ENCODE assay signal across 8 cellular contexts in genomic region chr15:85343443-85343842, GRCh38. TPM values are rescaled to one million over a fixed set of nuclear protein-coding genes. Genes with fewer than 3 reads are reported as not detected.
DNase-seq lines count a peak whose midpoint lies in the region; ATAC-seq, FAIRE-seq and TF ChIP-seq lines count a peak whose summit lies in the region.
"Not testable (repeated sequence)": the region's sequence is repeated elsewhere in the genome, so short reads cannot be mapped to it uniquely, and the experiment has no call there.

No MANE protein-coding gene starts in this region.

- H3K36me3 ChIP-seq in astrocyte (ENCODE audit: insufficient read depth, low read length), result not testable (repeated sequence)

- not testable (repeated sequence) for H3K27me3 Mint-ChIP-seq in astrocyte (ENCODE audit: low read depth, unreplicated experiment)

- peaks cover 36% of the 10 kb centered on the region for H3K4me1 Mint-ChIP-seq in astrocyte (ENCODE audit: low read depth, unreplicated experiment)

- not testable (repeated sequence) for TF ChIP-seq EP300 in A549 (IDR thresholded peaks at IDR 0.05)

- not testable (repeated sequence) for H4K20me1 ChIP-seq in astrocyte (ENCODE audit: insufficient read depth, low read length)

- not testable (repeated sequence) for FAIRE-seq in A549 (lab: Jason Lieb, UNC); astrocyte (lab: Jason Lieb, UNC)

- H3K27ac Mint-ChIP-seq in astrocyte (ENCODE audit: unreplicated experiment), result peak overlapping the region; percentile 81

- peak overlapping the region; percentile 48 for H3K9ac ChIP-seq in astrocyte (ENCODE audit: low read length)

- not testable (repeated sequence) for TF ChIP-seq POLR2A in A549 (IDR thresholded peaks at IDR 0.05; ENCODE audit: low read length)

- H3K36me3 Mint-ChIP-seq in astrocyte (ENCODE audit: low read depth, unreplicated experiment), result not testable (repeated sequence)

- H3K27ac ChIP-seq in A549 (peak overlapping the region; percentile 90 to 93), astrocyte (ENCODE audit: low read depth, low read length) (peak overlapping the region; percentile 86), epithelial cell of prostate (peak overlapping the region; percentile 96)

- DNase-seq in A549 (ENCODE audit: low read depth in 1 of 2, low spot score in 1 of 2) (peak; percentile 38 to 85), GM03348 (ENCODE audit: low spot score) (peak; percentile 54), LNCaP clone FGC (ENCODE audit: low read depth) (peak; percentile 19), RKO (ENCODE audit: low spot score) (peak; percentile 95), astrocyte (ENCODE audit: low read depth) (peak; percentile 93), epithelial cell of prostate (ENCODE audit: low read depth, low spot score) (peak; percentile 81), iris pigment epithelial cell (ENCODE audit: low read depth) (peak; percentile 93), pulmonary artery endothelial cell (ENCODE audit: low read depth, low spot score) (peak; percentile 83)

- H3K27me3 ChIP-seq in astrocyte (ENCODE audit: insufficient read depth, low read length), result not testable (repeated sequence)

- 4% methylated on average over 5 of the region's 5 CpGs for WGBS in A549 (ENCODE audit: missing lambda C conversion rate)

- H3K4me2 ChIP-seq in A549 (peak overlapping the region; percentile 70), astrocyte (ENCODE audit: low read length) (peak overlapping the region; percentile 65)

- ATAC-seq in A549, result peak; percentile 4 to 49; a peak in 3 of 6 replicates

- H3K4me3 Mint-ChIP-seq in astrocyte (ENCODE audit: unreplicated experiment), result not testable (repeated sequence)

- H3K9me3 Mint-ChIP-seq in astrocyte (ENCODE audit: unreplicated experiment), result not testable (repeated sequence)

- not testable (repeated sequence) for H3K4me3 ChIP-seq in A549; LNCaP clone FGC (ENCODE audit: low read depth, low read length); astrocyte (ENCODE audit: insufficient read depth, low read depth, low read length)

- POLR2A ChIA-PET in A549 (lab: Yijun Ruan, JAX), result interaction anchor here (0.7 to 1.2 kb wide), 3 partner anchors 11 to 68 kb away, joined by 6 to 8 read pairs (median 6); partner anchors contain the start of gene AKAP13

- TF ChIP-seq CTCF in A549 (IDR thresholded peaks at IDR 0.05); LNCaP clone FGC (IDR thresholded peaks at IDR 0.05; ENCODE audit: control insufficient read depth, extremely low read depth, insufficient read depth); astrocyte (IDR thresholded peaks at IDR 0.05; ENCODE audit: insufficient read depth, low read depth, low read length): not testable (repeated sequence)

- TF ChIP-seq RAD21 in A549 (conservative IDR thresholded peaks at IDR 0.05 in 1 of 2, IDR thresholded peaks at IDR 0.05 in 1 of 2), result not testable (repeated sequence)

- not testable (repeated sequence) for H3K9me3 ChIP-seq in A549; astrocyte (ENCODE audit: insufficient read depth, low read depth, low read length)

- not testable (repeated sequence) for H3K79me2 ChIP-seq in astrocyte (ENCODE audit: insufficient read depth, low read length)

- H3K4me1 ChIP-seq in A549, result peaks cover 60% of the 10 kb centered on the region
- not testable (repeated sequence) for H3K4me1 ChIP-seq in astrocyte (ENCODE audit: insufficient read depth, low read length)

- CTCF ChIA-PET in A549 (lab: Yijun Ruan, JAX), result interaction anchor here (0.7 to 3.4 kb wide), 3 partner anchors 12 to 70 kb away, joined by 3 to 15 read pairs (median 10); no protein-coding TSS in a partner anchor

- H2AFZ ChIP-seq in astrocyte (ENCODE audit: low read depth, low read length), result not testable (repeated sequence)

TF ChIP-seq in A549, 52 proteins besides CTCF, POLR2A, EP300 and RAD21:
- TF ChIP-seq MAX (IDR thresholded peaks at IDR 0.05), result peak; percentile 46; the same call in 1 of the 2 replicates
- TF ChIP-seq FOSL2 (IDR thresholded peaks at IDR 0.05), result peak; percentile 61; the same call in 1 of the 2 replicates
- TF ChIP-seq FOSL2 (CRISPR knock-in tag; IDR thresholded peaks at IDR 0.05), result peak; percentile 88
- TF ChIP-seq CEBPB (IDR thresholded peaks at IDR 0.05), result peak in 1 of 2 experiments; percentile 24; a peak in 1 of 4 replicates
- TF ChIP-seq GATA3 (IDR thresholded peaks at IDR 0.05; ENCODE audit: borderline replicate concordance), result peak; percentile 83; the same call in 1 of the 2 replicates
- peak; percentile 72 for TF ChIP-seq JUNB (IDR thresholded peaks at IDR 0.05)

RNA-seq across cellular contexts. Expression of gene AKAP13, which starts 37.0 kb away (rescaled TPM):
- polyA plus RNA-seq in A549 (2011; rRNA removed) (28.8 and 59.7 TPM in 2 replicates), A549 (2017; fragmentation: RNase III; extraction: RNeasy Plus Mini Kit Qiagen cat#74134 plus additional on column Dnase treatment) (19.9 to 21.5 TPM (median 20.4 TPM) in 3 replicates)
- 11.0 and 12.3 TPM in 2 replicates for polyA plus RNA-seq in A549 (2012; cell fraction: cytosol; rRNA removed)
- 75.3 and 75.7 TPM in 2 replicates for polyA plus RNA-seq in A549 (2012; cell fraction: nucleus; rRNA removed)
- polyA minus RNA-seq in A549 (2011; rRNA and poly(A)+ RNA removed), result 168 and 171 TPM in 2 replicates
- total RNA-seq in astrocyte (93.0 and 98.2 TPM in 2 replicates), pulmonary artery endothelial cell (57.7 and 71.8 TPM in 2 replicates)

Comparison
In these comparisons a context has a peak if more than half of its experiments do, and no peak if none do; other contexts are left out.
1. DNase-seq: peak in every context shown above with its lines; median percentile 95 in RKO; 93 in astrocyte; 93 in iris pigment epithelial cell; 83 in pulmonary artery endothelial cell; 81 in epithelial cell of prostate; 62 in A549; 54 in GM03348; 19 in LNCaP clone FGC.